In genomic region chr16:67151431-67152097, GRCh38 we compare ENCODE assay signal across 10 cellular contexts. TPM values are rescaled to one million over a fixed set of nuclear protein-coding genes. Genes with fewer than 3 reads are reported as not detected.
A peak's percentile ranks its signal among the peaks of the same experiment; 100 is the strongest.
DNase-seq lines count a peak whose midpoint lies in the region; ATAC-seq, FAIRE-seq and TF ChIP-seq lines count a peak whose summit lies in the region.
"Had no signal": no experiment of that assay in that cellular context is flagged by ENCODE, and none has a peak within 500 bp of the region (broad histone marks: within the 10 kb centered on the region; RNA-seq: fewer than 3 reads in every experiment).

No MANE protein-coding gene starts in this region.

- peaks cover 23% of the 10 kb centered on the region for H3K27me3 Mint-ChIP-seq in activated T-cell treated with anti-CD3 and anti-CD28 coated beads, Interleukin-2, amount 50 U/mL, for 72 hours (ENCODE audit: low read depth)
- H3K27me3 Mint-ChIP-seq in activated B cell treated with CpG ODN at 0.5 μM for 24 hours, result peaks cover 17% of the 10 kb centered on the region

- H3K4me2 ChIP-seq in keratinocyte (ENCODE audit: control insufficient read depth, extremely low read depth, insufficient read depth, low read depth, low read length), result peak overlapping the region; percentile 87

- TF ChIP-seq CTCF in activated B cell treated with CpG ODN at 0.5 μM for 24 hours (IDR thresholded peaks at IDR 0.05), result no peak
- TF ChIP-seq CTCF in keratinocyte (optimal IDR thresholded peaks at IDR 0.05 in 1 of 3, IDR thresholded peaks at IDR 0.05 in 1 of 3, conservative IDR thresholded peaks at IDR 0.05 in 1 of 3; ENCODE audit: extremely low read depth in 1 of 3, insufficient read depth in 2 of 3, low read length in 3 of 3), result peak in 1 of 3 experiments; percentile 8
- no peak for TF ChIP-seq CTCF in tibial artery (IDR thresholded peaks at IDR 0.05)

- peak overlapping the region; percentile 80 to 81 for H3K4me3 Mint-ChIP-seq in activated T-cell treated with anti-CD3 and anti-CD28 coated beads, Interleukin-2, amount 50 U/mL, for 72 hours
- H3K4me3 Mint-ChIP-seq in activated B cell treated with CpG ODN at 0.5 μM for 24 hours, result peak overlapping the region; percentile 63

- H3K27ac ChIP-seq in keratinocyte (ENCODE audit: control insufficient read depth, insufficient read depth, low read length), result no peak overlapping the region
- peak overlapping the region; percentile 89 to 94 for H3K27ac ChIP-seq in tibial artery
- H3K27ac ChIP-seq in effector memory CD4-positive, alpha-beta T cell (ENCODE audit: insufficient read depth, low read length, poor library complexity, severe bottlenecking), result no peak overlapping the region

- peaks cover 34% of the 10 kb centered on the region for H3K4me1 Mint-ChIP-seq in activated T-cell treated with anti-CD3 and anti-CD28 coated beads, Interleukin-2, amount 50 U/mL, for 72 hours (ENCODE audit: low read depth)
- peaks cover 23% of the 10 kb centered on the region for H3K4me1 Mint-ChIP-seq in activated B cell treated with CpG ODN at 0.5 μM for 24 hours

- H2AFZ ChIP-seq in keratinocyte (ENCODE audit: control insufficient read depth, low read length), result no peak overlapping the region

- H3K27me3 ChIP-seq in keratinocyte (ENCODE audit: control insufficient read depth, extremely low read depth, insufficient read depth, low read length) (no peaks in the 10 kb centered on the region), tibial artery (peaks cover 0 to 4% of the 10 kb centered on the region in 2 donors)
- no peaks in the 10 kb centered on the region for H3K27me3 ChIP-seq in effector memory CD4-positive, alpha-beta T cell (replicated peaks; ENCODE audit: control insufficient read depth, insufficient read depth, low read length, poor library complexity, severe bottlenecking)
- H3K27me3 ChIP-seq: colonic mucosa had no signal

- H3K36me3 Mint-ChIP-seq in activated T-cell treated with anti-CD3 and anti-CD28 coated beads, Interleukin-2, amount 50 U/mL, for 72 hours (ENCODE audit: insufficient read depth in 2 of 2), result peaks cover 3 to 12% of the 10 kb centered on the region in 2 donors
- H3K36me3 Mint-ChIP-seq in activated B cell treated with CpG ODN at 0.5 μM for 24 hours (ENCODE audit: low read depth), result peaks cover 17% of the 10 kb centered on the region

- CTCF ChIA-PET in activated B cell treated with CpG ODN at 0.5 μM for 24 hours (lab: Charles Lee), result no interaction called here

- ATAC-seq in activated T-cell treated with anti-CD3 and anti-CD28 coated beads, Interleukin-2, amount 50 U/mL, for 72 hours (replicated peaks in 1 of 2), result no peak
- no peak for ATAC-seq in activated B cell treated with CpG ODN at 0.5 μM for 24 hours (ENCODE audit: low read depth)
- ATAC-seq in GM18868 (IDR thresholded peaks at IDR 0.05; ENCODE audit: unreplicated experiment), result no peak
- ATAC-seq in GM19023 (IDR thresholded peaks at IDR 0.05; ENCODE audit: unreplicated experiment), result no peak

- peaks cover 7% of the 10 kb centered on the region for H4K20me1 ChIP-seq in keratinocyte (ENCODE audit: control insufficient read depth, extremely low read depth, insufficient read depth, low read length)

- H3K36me3 ChIP-seq in keratinocyte (ENCODE audit: control insufficient read depth in 2 of 2, extremely low read depth in 1 of 2, insufficient read depth in 2 of 2, low read length in 2 of 2) (peaks cover 16 to 25% of the 10 kb centered on the region in 2 experiments), tibial artery (peaks cover 0 to 26% (median 13%) of the 10 kb centered on the region in 3 donors)
- peaks cover 10% of the 10 kb centered on the region for H3K36me3 ChIP-seq in effector memory CD4-positive, alpha-beta T cell (ENCODE audit: control insufficient read depth, insufficient read depth, low read length)
- H3K36me3 ChIP-seq: colonic mucosa had no signal

- POLR2A ChIA-PET in activated B cell treated with CpG ODN at 0.5 μM for 24 hours (lab: Charles Lee), result interaction anchor here (0.6 to 1.5 kb wide), 5 partner anchors 8 to 137 kb away, joined by 3 to 5 read pairs (median 4); partner anchors contain the start of gene TRADD

- no peaks in the 10 kb centered on the region for H3K9me3 ChIP-seq in keratinocyte (ENCODE audit: control insufficient read depth, low read depth, low read length)
- H3K9me3 ChIP-seq in tibial artery, result no peaks in the 10 kb centered on the region
- no peaks in the 10 kb centered on the region for H3K9me3 ChIP-seq in effector memory CD4-positive, alpha-beta T cell (ENCODE audit: control insufficient read depth, low read length)
- H3K9me3 ChIP-seq: colonic mucosa had no signal

- H3K4me3 ChIP-seq in keratinocyte (ENCODE audit: control insufficient read depth in 2 of 3, extremely low read depth in 1 of 3, insufficient read depth in 2 of 3, low read depth in 1 of 3, low read length in 3 of 3) (peak overlapping the region in 1 of 3 experiments; percentile 59), tibial artery (peak overlapping the region; percentile 63 to 70)
- no peak overlapping the region for H3K4me3 ChIP-seq in effector memory CD4-positive, alpha-beta T cell (ENCODE audit: insufficient read depth, low read depth, low read length, poor library complexity, severe bottlenecking)

- dilution Hi-C loops in keratinocyte (cut with MboI; ENCODE audit: extremely low pct_ligation_motif_present, low sequenced_read_pairs), result no loop called here

- no peak overlapping the region for H3K27ac Mint-ChIP-seq in activated T-cell treated with anti-CD3 and anti-CD28 coated beads, Interleukin-2, amount 50 U/mL, for 72 hours
- H3K27ac Mint-ChIP-seq in activated B cell treated with CpG ODN at 0.5 μM for 24 hours, result no peak overlapping the region

- no peak overlapping the region for H3K9ac ChIP-seq in keratinocyte (ENCODE audit: control insufficient read depth, extremely low read depth, insufficient read depth, low read length)

- H3K9me1 ChIP-seq in keratinocyte (ENCODE audit: control insufficient read depth, extremely low read depth, insufficient read depth, low read length), result no peaks in the 10 kb centered on the region

- H3K9me3 Mint-ChIP-seq in activated T-cell treated with anti-CD3 and anti-CD28 coated beads, Interleukin-2, amount 50 U/mL, for 72 hours, result no peaks in the 10 kb centered on the region
- no peaks in the 10 kb centered on the region for H3K9me3 Mint-ChIP-seq in activated B cell treated with CpG ODN at 0.5 μM for 24 hours

- H3K79me2 ChIP-seq in keratinocyte (ENCODE audit: control insufficient read depth, insufficient read depth, low read length), result no peaks in the 10 kb centered on the region

- intact Hi-C loops in activated B cell treated with CpG ODN at 0.5 μM for 24 hours (cut with micrococcal nuclease), result loop anchor here (10.0 kb wide), 1 partner anchor 513 kb away; the partner anchor contains the start of genes ACD, C16orf86, ENKD1 and PARD6A
- intact Hi-C loops in tibial artery (cut with DNase I; ENCODE audit: low total_unique reads), result no loop called here

- DNase-seq in activated T-cell treated with anti-CD3 and anti-CD28 coated beads, Interleukin-2, amount 50 U/mL, for 72 hours, result no peak
- DNase-seq in activated T-cell treated with anti-CD3 and anti-CD28 coated beads, Interleukin-2, amount 50 U/mL, for 48 hours, result no peak
- no peak for DNase-seq in activated B cell treated with CpG ODN at 0.5 μM for 24 hours
- no peak for DNase-seq in keratinocyte (ENCODE audit: low read depth, low spot score)
- no peak for DNase-seq in tibial artery
- DNase-seq in effector memory CD4-positive, alpha-beta T cell, result no peak
- DNase-seq: SHP77 treated with DMSO at 0.1 percent for 48 hours had no signal

- no peak for FAIRE-seq in keratinocyte (lab: Jason Lieb, UNC)

- peaks cover 14% of the 10 kb centered on the region for H3K4me1 ChIP-seq in keratinocyte (ENCODE audit: control insufficient read depth, extremely low read depth, insufficient read depth, low read length)
- peaks cover 0 to 37% (median 25%) of the 10 kb centered on the region in 4 donors for H3K4me1 ChIP-seq in tibial artery
- H3K4me1 ChIP-seq in effector memory CD4-positive, alpha-beta T cell (ENCODE audit: control insufficient read depth, insufficient read depth, low read length, poor library complexity, severe bottlenecking), result peaks cover 28% of the 10 kb centered on the region

RNA-seq across cellular contexts. Expression of gene B3GNT9, which starts 0.8 kb away (rescaled TPM):
- 1 to 10 TPM; 5.7 to 7.5 TPM for total RNA-seq in activated T-cell treated with anti-CD3 and anti-CD28 coated beads, Interleukin-2, amount 50 U/mL, for 72 hours
- total RNA-seq in activated B cell treated with CpG ODN at 0.5 μM for 24 hours, result 0.64 and 0.93 TPM in 2 replicates
- polyA plus RNA-seq in keratinocyte, result 2.6 to 5.4 TPM (median 3.9 TPM) in 3 replicates
- polyA plus RNA-seq in keratinocyte (2011; ENCODE audit: low read depth), result 0.91 TPM
- polyA plus RNA-seq in keratinocyte (2011; cell fraction: cytosol; rRNA removed), result 2.2 and 3.6 TPM in 2 replicates
- polyA plus RNA-seq in keratinocyte (2011; cell fraction: nucleus; rRNA removed), result 4.5 and 7.3 TPM in 2 replicates
- polyA plus RNA-seq in keratinocyte (2012; ENCODE audit: low replicate concordance), result 3.0 and 4.1 TPM in 2 replicates
- polyA minus RNA-seq in keratinocyte, result 2.3 to 4.8 TPM (median 3.6 TPM) in 3 replicates
- polyA minus RNA-seq in keratinocyte (2011; cell fraction: cytosol; rRNA and poly(A)+ RNA removed), result 5.9 TPM
- 3.9 and 6.3 TPM in 2 replicates for polyA minus RNA-seq in keratinocyte (2011; cell fraction: nucleus; rRNA and poly(A)+ RNA removed)

RNA-seq across cellular contexts. Expression of gene TRADD, which starts 8.1 kb away (rescaled TPM):
- 10 to 100 TPM; 38.1 to 50.7 TPM for total RNA-seq in activated T-cell treated with anti-CD3 and anti-CD28 coated beads, Interleukin-2, amount 50 U/mL, for 72 hours
- total RNA-seq in activated B cell treated with CpG ODN at 0.5 μM for 24 hours, result 31.5 and 37.3 TPM in 2 replicates
- 12.5 to 25.0 TPM (median 12.5 TPM) in 3 replicates for polyA plus RNA-seq in keratinocyte
- 6.9 TPM for polyA plus RNA-seq in keratinocyte (2011; ENCODE audit: low read depth)
- 7.4 and 16.8 TPM in 2 replicates for polyA plus RNA-seq in keratinocyte (2011; cell fraction: cytosol; rRNA removed)
- polyA plus RNA-seq in keratinocyte (2011; cell fraction: nucleus; rRNA removed), result 21.3 and 27.2 TPM in 2 replicates
- 15.4 and 19.7 TPM in 2 replicates for polyA plus RNA-seq in keratinocyte (2012; ENCODE audit: low replicate concordance)
- 3.5 to 8.6 TPM (median 7.0 TPM) in 3 replicates for polyA minus RNA-seq in keratinocyte
- 20.7 TPM for polyA minus RNA-seq in keratinocyte (2011; cell fraction: cytosol; rRNA and poly(A)+ RNA removed)
- polyA minus RNA-seq in keratinocyte (2011; cell fraction: nucleus; rRNA and poly(A)+ RNA removed), result 10.0 and 11.5 TPM in 2 replicates

RNA-seq across cellular contexts. Expression of gene FBXL8, which starts 8.2 kb away (rescaled TPM):
- 10 to 100 TPM; 32.1 to 37.1 TPM for total RNA-seq in activated T-cell treated with anti-CD3 and anti-CD28 coated beads, Interleukin-2, amount 50 U/mL, for 72 hours
- total RNA-seq in activated B cell treated with CpG ODN at 0.5 μM for 24 hours, result 5.6 and 6.5 TPM in 2 replicates
- 3.0 to 6.0 TPM (median 4.0 TPM) in 3 replicates for polyA plus RNA-seq in keratinocyte
- polyA plus RNA-seq in keratinocyte (2011; ENCODE audit: low read depth), result 1.4 TPM
- 1.1 and 3.0 TPM in 2 replicates for polyA plus RNA-seq in keratinocyte (2011; cell fraction: cytosol; rRNA removed)
- 25.3 and 44.1 TPM in 2 replicates for polyA plus RNA-seq in keratinocyte (2011; cell fraction: nucleus; rRNA removed)
- polyA plus RNA-seq in keratinocyte (2012; ENCODE audit: low replicate concordance), result 4.0 and 4.9 TPM in 2 replicates
- polyA minus RNA-seq in keratinocyte, result 1.3 to 2.0 TPM (median 1.3 TPM) in 3 replicates
- polyA minus RNA-seq in keratinocyte (2011; cell fraction: cytosol; rRNA and poly(A)+ RNA removed), result 4.6 TPM
- polyA minus RNA-seq in keratinocyte (2011; cell fraction: nucleus; rRNA and poly(A)+ RNA removed), result 8.6 and 11.6 TPM in 2 replicates

RNA-seq across cellular contexts. Expression of gene HSF4, which starts 13.0 kb away (rescaled TPM):
- total RNA-seq in activated T-cell treated with anti-CD3 and anti-CD28 coated beads, Interleukin-2, amount 50 U/mL, for 72 hours, result 10 to 100 TPM; 63.4 to 87.7 TPM
- 5.9 and 7.3 TPM in 2 replicates for total RNA-seq in activated B cell treated with CpG ODN at 0.5 μM for 24 hours
- polyA plus RNA-seq in keratinocyte, result 4.3 to 10.7 TPM (median 4.9 TPM) in 3 replicates
- polyA plus RNA-seq in keratinocyte (2011; ENCODE audit: low read depth), result 7.2 TPM
- polyA plus RNA-seq in keratinocyte (2011; cell fraction: cytosol; rRNA removed), result 0.69 and 0.79 TPM in 2 replicates
- 63.1 and 85.5 TPM in 2 replicates for polyA plus RNA-seq in keratinocyte (2011; cell fraction: nucleus; rRNA removed)
- polyA plus RNA-seq in keratinocyte (2012; ENCODE audit: low replicate concordance), result 5.2 and 10.5 TPM in 2 replicates
- polyA minus RNA-seq in keratinocyte, result 3.3 to 6.5 TPM (median 3.7 TPM) in 3 replicates
- polyA minus RNA-seq in keratinocyte (2011; cell fraction: cytosol; rRNA and poly(A)+ RNA removed), result 5.0 TPM
- polyA minus RNA-seq in keratinocyte (2011; cell fraction: nucleus; rRNA and poly(A)+ RNA removed), result 5.1 and 7.1 TPM in 2 replicates

RNA-seq across cellular contexts. Expression of gene NOL3, which starts 18.8 kb away (rescaled TPM):
- total RNA-seq in activated T-cell treated with anti-CD3 and anti-CD28 coated beads, Interleukin-2, amount 50 U/mL, for 72 hours, result 10 to 100 TPM; 21.6 to 30.6 TPM
- total RNA-seq in activated B cell treated with CpG ODN at 0.5 μM for 24 hours, result 0.64 and 0.91 TPM in 2 replicates
- 10.5 to 18.1 TPM (median 16.8 TPM) in 3 replicates for polyA plus RNA-seq in keratinocyte
- 21.7 TPM for polyA plus RNA-seq in keratinocyte (2011; ENCODE audit: low read depth)
- 7.2 and 11.5 TPM in 2 replicates for polyA plus RNA-seq in keratinocyte (2011; cell fraction: cytosol; rRNA removed)
- 55.7 and 63.3 TPM in 2 replicates for polyA plus RNA-seq in keratinocyte (2011; cell fraction: nucleus; rRNA removed)
- polyA plus RNA-seq in keratinocyte (2012; ENCODE audit: low replicate concordance), result 15.0 and 33.9 TPM in 2 replicates
- 4.8 to 13.2 TPM (median 7.5 TPM) in 3 replicates for polyA minus RNA-seq in keratinocyte
- 8.4 TPM for polyA minus RNA-seq in keratinocyte (2011; cell fraction: cytosol; rRNA and poly(A)+ RNA removed)
- polyA minus RNA-seq in keratinocyte (2011; cell fraction: nucleus; rRNA and poly(A)+ RNA removed), result 4.7 and 6.0 TPM in 2 replicates

Comparison
In these comparisons a context has a peak if more than half of its experiments do, and no peak if none do; other contexts are left out.
1. H3K27ac ChIP-seq: peak in tibial artery (2 of 2); none in keratinocyte (single experiment) and effector memory CD4-positive, alpha-beta T cell (single experiment).